In the genomic region with DNA sequence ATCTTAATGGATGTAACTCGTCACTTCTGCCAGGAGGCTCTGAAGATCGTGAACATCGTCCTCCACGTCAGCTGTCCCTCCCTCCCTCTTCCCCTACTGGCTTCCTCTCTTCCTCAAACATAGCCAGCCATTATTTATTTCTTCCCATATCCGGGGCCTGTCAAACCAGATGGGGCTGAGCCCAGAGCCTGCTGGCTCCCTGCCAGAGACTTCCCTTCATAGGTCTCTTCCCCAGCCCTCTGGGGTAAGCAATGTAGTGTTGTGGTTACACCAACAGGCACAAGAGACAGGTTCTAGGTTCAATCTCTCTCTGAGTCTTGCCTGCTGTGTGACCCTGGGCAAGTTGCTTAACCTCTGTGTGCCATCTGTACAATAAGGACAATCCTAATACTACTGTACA, we compare ENCODE assay signal across 20 cellular contexts. TPM values are rescaled to one million over a fixed set of nuclear protein-coding genes. Genes with fewer than 3 reads are reported as not detected.
DNase-seq lines count a peak whose midpoint lies in the region; ATAC-seq and TF ChIP-seq lines count a peak whose summit lies in the region.
"Had no signal": no experiment of that assay in that cellular context is flagged by ENCODE, and none has a peak within 500 bp of the region (broad histone marks: within the 10 kb centered on the region; RNA-seq: fewer than 3 reads in every experiment).

No MANE protein-coding gene starts in this region.

- no peak overlapping the region for H3K4me3 ChIP-seq in epithelial cell of esophagus (ENCODE audit: low read length)
- H3K4me3 ChIP-seq: coronary artery, heart left ventricle, lung had no signal

- intact Hi-C loops in Calu3 (cut with micrococcal nuclease; ENCODE audit: unreplicated experiment), result no loop called here

- TF ChIP-seq CTCF in epithelial cell of esophagus (IDR thresholded peaks at IDR 0.05; ENCODE audit: insufficient read depth, low read depth, low read length, missing control alignments) (no peak), Calu3 (IDR thresholded peaks at IDR 0.05; ENCODE audit: unreplicated experiment) (no peak)

- peak; percentile 8 to 40 (median 8) for DNase-seq in NCI-H1417 (lab: John Stamatoyannopoulos, UW)
- no peak for DNase-seq in NCI-H1417 treated with DMSO at 0.1 percent for 48 hours (lab: John Stamatoyannopoulos, UW)
- peak; percentile 14 for DNase-seq in KG1 (lab: John Stamatoyannopoulos, UW)
- peak; percentile 88 for DNase-seq in NCI-H69 (lab: John Stamatoyannopoulos, UW)
- peak; percentile 21 for DNase-seq in epithelial cell of esophagus (ENCODE audit: low read depth)
- DNase-seq in Calu3, result no peak
- DNase-seq: activated CD4-positive, alpha-beta T cell treated with anti-CD3 and anti-CD28 coated beads, Interleukin-2, amount 10 ng/mL, durations not matched to agents 24 days and 14 days; activated effector memory CD4-positive, alpha-beta T cell treated with Interleukin-2 at 50 U/mL for 16 hours; activated naive CD8-positive, alpha-beta T cell treated with anti-CD3 and anti-CD28 coated beads, Interleukin-2, amount 50 U/mL, for 24 hours; brain microvascular endothelial cell; heart left ventricle; HFFc6; immature natural killer cell; NCI-H2107; NK-92 treated with Interleukin-12 subunit alpha and Interleukin-12 subunit beta, amount 100 ng/mL, for 24 hours; T-cell had no signal

- BruUV-seq in Calu3 (replicated peaks; lab: Mats Ljungman, UMichigan), result no TSS peak

- ATAC-seq in GM19455 (IDR thresholded peaks at IDR 0.05; ENCODE audit: unreplicated experiment) (no peak), GM21447 (IDR thresholded peaks at IDR 0.05; ENCODE audit: unreplicated experiment) (no peak)
- ATAC-seq: activated naive CD8-positive, alpha-beta T cell treated with anti-CD3 and anti-CD28 coated beads, Interleukin-2, amount 50 U/mL, for 24 hours; heart left ventricle; T-cell had no signal

- peaks cover 2% of the 10 kb centered on the region for H3K36me3 Mint-ChIP-seq in Calu3 (ENCODE audit: insufficient read depth, unreplicated experiment)
- H3K36me3 Mint-ChIP-seq: immature natural killer cell, T-cell had no signal

- H3K27me3 Mint-ChIP-seq in Calu3 (ENCODE audit: unreplicated experiment), result peaks cover 70% of the 10 kb centered on the region
- H3K27me3 Mint-ChIP-seq: activated naive CD8-positive, alpha-beta T cell treated with anti-CD3 and anti-CD28 coated beads, Interleukin-2, amount 50 U/mL, for 24 hours had no signal

- peaks cover 3% of the 10 kb centered on the region for H3K9me3 Mint-ChIP-seq in Calu3 (ENCODE audit: low read depth, unreplicated experiment)
- H3K9me3 Mint-ChIP-seq: activated CD4-positive, alpha-beta T cell treated with anti-CD3 and anti-CD28 coated beads, Interleukin-2, amount 10 ng/mL, durations not matched to agents 24 days and 14 days; activated naive CD8-positive, alpha-beta T cell treated with anti-CD3 and anti-CD28 coated beads, Interleukin-2, amount 50 U/mL, for 24 hours; immature natural killer cell; T-cell had no signal

- H3K27ac Mint-ChIP-seq in Calu3 (ENCODE audit: unreplicated experiment), result no peak overlapping the region
- H3K27ac Mint-ChIP-seq: activated CD4-positive, alpha-beta T cell treated with anti-CD3 and anti-CD28 coated beads, Interleukin-2, amount 10 ng/mL, durations not matched to agents 24 days and 14 days; activated naive CD8-positive, alpha-beta T cell treated with anti-CD3 and anti-CD28 coated beads, Interleukin-2, amount 50 U/mL, for 24 hours; HFFc6; immature natural killer cell; T-cell had no signal

- CTCF ChIA-PET in Calu3 (lab: Charles Lee), result interaction anchor here (2.9 kb wide), 1 partner anchor 22 kb away, joined by 9 read pairs; no protein-coding TSS in a partner anchor

- no peaks in the 10 kb centered on the region for H3K4me1 Mint-ChIP-seq in Calu3 (ENCODE audit: low read depth, unreplicated experiment)
- H3K4me1 Mint-ChIP-seq: activated CD4-positive, alpha-beta T cell treated with anti-CD3 and anti-CD28 coated beads, Interleukin-2, amount 10 ng/mL, durations not matched to agents 24 days and 14 days; activated naive CD8-positive, alpha-beta T cell treated with anti-CD3 and anti-CD28 coated beads, Interleukin-2, amount 50 U/mL, for 24 hours; immature natural killer cell had no signal

- H3K4me3 Mint-ChIP-seq in Calu3 (ENCODE audit: low read depth, unreplicated experiment), result no peak overlapping the region
- H3K4me3 Mint-ChIP-seq: activated CD4-positive, alpha-beta T cell treated with anti-CD3 and anti-CD28 coated beads, Interleukin-2, amount 10 ng/mL, durations not matched to agents 24 days and 14 days; activated naive CD8-positive, alpha-beta T cell treated with anti-CD3 and anti-CD28 coated beads, Interleukin-2, amount 50 U/mL, for 24 hours; HFFc6; immature natural killer cell; T-cell had no signal

RNA-seq across cellular contexts. Expression of a gene that starts 40.1 kb away (rescaled TPM):
- total RNA-seq in Calu3 (2022), result 30.4 and 32.1 TPM in 2 replicates

RNA-seq across cellular contexts. Expression of a gene that starts 50.7 kb away (rescaled TPM):
- total RNA-seq in Calu3 (2022), result 0.42 and 1.2 TPM in 2 replicates

Comparison
In these comparisons a context has a peak if more than half of its experiments do, and no peak if none do; other contexts are left out.
1. DNase-seq: peak in NCI-H1417 (3 of 3), KG1 (single experiment), NCI-H69 (single experiment) and epithelial cell of esophagus (single experiment); none in NCI-H1417 treated with DMSO at 0.1 percent for 48 hours (single experiment) and Calu3 (single experiment).